In genomic region chr10:13262433-13262832, GRCh38 we compare ENCODE assay signal across 2 cellular contexts.
TF ChIP-seq lines count a peak whose summit lies in the region.

No MANE protein-coding gene starts in this region.

TF ChIP-seq in WTC11, 78 proteins besides CTCF, POLR2A, EP300 and RAD21:
- TF ChIP-seq EMX1 (CRISPR knock-in tag; IDR thresholded peaks at IDR 0.05) (no peak), STAT6 (CRISPR knock-in tag; conservative IDR thresholded peaks at IDR 0.05; ENCODE audit: low read depth) (no peak), GTF2I (CRISPR knock-in tag; conservative IDR thresholded peaks at IDR 0.05) (0 out of 2 replicates have a peak, but pooled peaks have one; percentile 5)

TF ChIP-seq in K562, 482 proteins besides CTCF, POLR2A, EP300 and RAD21:
- no peak for TF ChIP-seq MTA3 (IDR thresholded peaks at IDR 0.05; ENCODE audit: borderline replicate concordance)
- TF ChIP-seq RBM25 (IDR thresholded peaks at IDR 0.05; ENCODE audit: low read depth, low read length, severe bottlenecking), result peak; percentile 86
